1 cellular context compared by ENCODE assay signal in the genomic region with DNA sequence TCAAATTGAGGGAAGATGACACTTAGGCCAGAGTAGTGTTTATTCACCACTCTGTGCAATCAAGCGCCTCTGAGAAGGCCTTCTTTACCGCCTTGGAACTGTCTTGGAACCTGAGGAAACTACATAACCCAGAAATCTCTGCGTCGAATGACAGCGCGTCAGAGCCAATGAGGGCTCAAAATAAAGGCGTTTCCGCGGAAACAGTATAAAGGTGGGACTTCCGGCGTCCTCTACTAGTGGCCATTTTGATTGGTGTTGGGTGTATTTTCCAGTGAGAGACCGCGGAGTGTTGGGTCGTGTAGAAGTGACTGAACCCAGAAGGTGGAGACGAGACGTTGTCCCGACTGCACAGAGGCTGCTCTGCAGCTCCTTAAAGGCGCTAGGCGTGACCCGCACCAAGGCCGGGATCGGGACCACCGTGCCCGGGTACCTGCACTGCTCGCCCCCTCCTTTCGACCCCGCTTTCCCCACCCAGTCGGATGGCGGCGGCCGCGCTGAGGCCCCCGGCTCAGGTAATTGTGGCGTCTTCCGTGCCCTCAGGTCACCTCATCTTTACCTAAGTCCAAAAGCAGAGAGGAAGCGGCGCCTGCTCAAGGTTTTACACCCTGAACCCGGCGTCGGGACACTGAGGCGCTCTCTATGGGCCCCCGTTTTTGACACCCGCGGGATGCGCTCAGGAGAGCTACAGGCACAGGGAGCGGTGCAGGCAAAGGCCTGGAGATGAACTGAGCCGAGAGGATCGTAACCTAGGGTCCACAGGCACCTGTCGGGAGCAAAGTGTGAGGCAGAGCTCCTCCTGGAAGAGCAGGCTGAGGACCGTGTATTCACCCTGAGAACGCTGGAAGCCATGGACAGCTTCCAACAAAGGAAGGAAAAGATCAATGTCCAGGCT.
TF ChIP-seq lines count a peak whose summit lies in the region.

A gene (plus strand): TSS at position 236 of the 892 bp plus-strand sequence. CDS start 244 bp downstream, at position 480.

TF ChIP-seq in HepG2, 621 proteins besides CTCF, POLR2A, EP300 and RAD21 (continued from another document and continues in another):
- TF ChIP-seq, protein P1, sequence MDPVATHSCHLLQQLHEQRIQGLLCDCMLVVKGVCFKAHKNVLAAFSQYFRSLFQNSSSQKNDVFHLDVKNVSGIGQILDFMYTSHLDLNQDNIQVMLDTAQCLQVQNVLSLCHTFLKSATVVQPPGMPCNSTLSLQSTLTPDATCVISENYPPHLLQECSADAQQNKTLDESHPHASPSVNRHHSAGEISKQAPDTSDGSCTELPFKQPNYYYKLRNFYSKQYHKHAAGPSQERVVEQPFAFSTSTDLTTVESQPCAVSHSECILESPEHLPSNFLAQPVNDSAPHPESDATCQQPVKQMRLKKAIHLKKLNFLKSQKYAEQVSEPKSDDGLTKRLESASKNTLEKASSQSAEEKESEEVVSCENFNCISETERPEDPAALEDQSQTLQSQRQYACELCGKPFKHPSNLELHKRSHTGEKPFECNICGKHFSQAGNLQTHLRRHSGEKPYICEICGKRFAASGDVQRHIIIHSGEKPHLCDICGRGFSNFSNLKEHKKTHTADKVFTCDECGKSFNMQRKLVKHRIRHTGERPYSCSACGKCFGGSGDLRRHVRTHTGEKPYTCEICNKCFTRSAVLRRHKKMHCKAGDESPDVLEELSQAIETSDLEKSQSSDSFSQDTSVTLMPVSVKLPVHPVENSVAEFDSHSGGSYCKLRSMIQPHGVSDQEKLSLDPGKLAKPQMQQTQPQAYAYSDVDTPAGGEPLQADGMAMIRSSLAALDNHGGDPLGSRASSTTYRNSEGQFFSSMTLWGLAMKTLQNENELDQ (CRISPR knock-in tag; IDR thresholded peaks at IDR 0.05; ENCODE audit: borderline replicate concordance) = no peak
- TF ChIP-seq, protein P2, sequence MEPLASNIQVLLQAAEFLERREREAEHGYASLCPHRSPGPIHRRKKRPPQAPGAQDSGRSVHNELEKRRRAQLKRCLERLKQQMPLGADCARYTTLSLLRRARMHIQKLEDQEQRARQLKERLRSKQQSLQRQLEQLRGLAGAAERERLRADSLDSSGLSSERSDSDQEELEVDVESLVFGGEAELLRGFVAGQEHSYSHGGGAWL (CRISPR knock-in tag; IDR thresholded peaks at IDR 0.05) = peak; percentile 43; the same call in 1 of the 2 replicates
- TF ChIP-seq ZNF17 (CRISPR knock-in tag; IDR thresholded peaks at IDR 0.05) (no peak), ELF3 (CRISPR knock-in tag; IDR thresholded peaks at IDR 0.05) (peak; percentile 53; the same call in 1 of the 2 replicates), ISL2 (CRISPR knock-in tag; IDR thresholded peaks at IDR 0.05) (peak; percentile 40; the same call in 1 of the 2 replicates), TBX2 (CRISPR knock-in tag; IDR thresholded peaks at IDR 0.05; ENCODE audit: borderline replicate concordance) (peak; percentile 75), NFE2 (CRISPR knock-in tag; IDR thresholded peaks at IDR 0.05) (no peak), NR2C2 (CRISPR knock-in tag; IDR thresholded peaks at IDR 0.05; ENCODE audit: borderline replicate concordance) (0 out of 2 replicates have a peak, but pooled peaks have one; percentile 48), POLR2AphosphoS5 (IDR thresholded peaks at IDR 0.05; ENCODE audit: low read depth, low read length) (peak; percentile 93), ZNF136 (CRISPR knock-in tag; IDR thresholded peaks at IDR 0.05; ENCODE audit: low read depth) (0 out of 2 replicates have a peak, but pooled peaks have one; percentile 65), YEATS4 (CRISPR knock-in tag; IDR thresholded peaks at IDR 0.05; ENCODE audit: borderline replicate concordance) (peak; percentile 53; the same call in 1 of the 2 replicates), NFKB2 (CRISPR knock-in tag; IDR thresholded peaks at IDR 0.05; ENCODE audit: borderline replicate concordance) (peak; percentile 75; the same call in 1 of the 2 replicates), FOSL2 (CRISPR knock-in tag; IDR thresholded peaks at IDR 0.05) (no peak), CHCHD3 (CRISPR knock-in tag; IDR thresholded peaks at IDR 0.05) (no peak), PITX1 (CRISPR knock-in tag; IDR thresholded peaks at IDR 0.05) (peak; percentile 31; the same call in 1 of the 2 replicates), KDM5A (IDR thresholded peaks at IDR 0.05; ENCODE audit: borderline replicate concordance, low read length) (peak; percentile 48; the same call in 1 of the 2 replicates), SRY (CRISPR knock-in tag; IDR thresholded peaks at IDR 0.05) (peak; percentile 72; the same call in 1 of the 2 replicates), KLF12 (CRISPR knock-in tag; IDR thresholded peaks at IDR 0.05; ENCODE audit: borderline replicate concordance) (peak; percentile 63; the same call in 1 of the 2 replicates), MAZ (IDR thresholded peaks at IDR 0.05; ENCODE audit: borderline replicate concordance, low read depth, low read length) (no peak), MAZ (CRISPR knock-in tag; IDR thresholded peaks at IDR 0.05; ENCODE audit: low read depth) (0 out of 2 replicates have a peak, but pooled peaks have one; percentile 64), HOXA3 (CRISPR knock-in tag; IDR thresholded peaks at IDR 0.05) (peak; percentile 90), YY1 (IDR thresholded peaks at IDR 0.05; ENCODE audit: insufficient read depth, insufficient replicate concordance, low read depth, low read length) (peak; percentile 91), SALL1 (CRISPR knock-in tag; IDR thresholded peaks at IDR 0.05) (peak; percentile 47; the same call in 1 of the 2 replicates)
- TF ChIP-seq, protein P3, sequence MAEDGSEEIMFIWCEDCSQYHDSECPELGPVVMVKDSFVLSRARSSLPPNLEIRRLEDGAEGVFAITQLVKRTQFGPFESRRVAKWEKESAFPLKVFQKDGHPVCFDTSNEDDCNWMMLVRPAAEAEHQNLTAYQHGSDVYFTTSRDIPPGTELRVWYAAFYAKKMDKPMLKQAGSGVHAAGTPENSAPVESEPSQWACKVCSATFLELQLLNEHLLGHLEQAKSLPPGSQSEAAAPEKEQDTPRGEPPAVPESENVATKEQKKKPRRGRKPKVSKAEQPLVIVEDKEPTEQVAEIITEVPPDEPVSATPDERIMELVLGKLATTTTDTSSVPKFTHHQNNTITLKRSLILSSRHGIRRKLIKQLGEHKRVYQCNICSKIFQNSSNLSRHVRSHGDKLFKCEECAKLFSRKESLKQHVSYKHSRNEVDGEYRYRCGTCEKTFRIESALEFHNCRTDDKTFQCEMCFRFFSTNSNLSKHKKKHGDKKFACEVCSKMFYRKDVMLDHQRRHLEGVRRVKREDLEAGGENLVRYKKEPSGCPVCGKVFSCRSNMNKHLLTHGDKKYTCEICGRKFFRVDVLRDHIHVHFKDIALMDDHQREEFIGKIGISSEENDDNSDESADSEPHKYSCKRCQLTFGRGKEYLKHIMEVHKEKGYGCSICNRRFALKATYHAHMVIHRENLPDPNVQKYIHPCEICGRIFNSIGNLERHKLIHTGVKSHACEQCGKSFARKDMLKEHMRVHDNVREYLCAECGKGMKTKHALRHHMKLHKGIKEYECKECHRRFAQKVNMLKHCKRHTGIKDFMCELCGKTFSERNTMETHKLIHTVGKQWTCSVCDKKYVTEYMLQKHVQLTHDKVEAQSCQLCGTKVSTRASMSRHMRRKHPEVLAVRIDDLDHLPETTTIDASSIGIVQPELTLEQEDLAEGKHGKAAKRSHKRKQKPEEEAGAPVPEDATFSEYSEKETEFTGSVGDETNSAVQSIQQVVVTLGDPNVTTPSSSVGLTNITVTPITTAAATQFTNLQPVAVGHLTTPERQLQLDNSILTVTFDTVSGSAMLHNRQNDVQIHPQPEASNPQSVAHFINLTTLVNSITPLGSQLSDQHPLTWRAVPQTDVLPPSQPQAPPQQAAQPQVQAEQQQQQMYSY (CRISPR knock-in tag; IDR thresholded peaks at IDR 0.05) = peak; percentile 78; the same call in 1 of the 2 replicates
- TF ChIP-seq, protein P4, sequence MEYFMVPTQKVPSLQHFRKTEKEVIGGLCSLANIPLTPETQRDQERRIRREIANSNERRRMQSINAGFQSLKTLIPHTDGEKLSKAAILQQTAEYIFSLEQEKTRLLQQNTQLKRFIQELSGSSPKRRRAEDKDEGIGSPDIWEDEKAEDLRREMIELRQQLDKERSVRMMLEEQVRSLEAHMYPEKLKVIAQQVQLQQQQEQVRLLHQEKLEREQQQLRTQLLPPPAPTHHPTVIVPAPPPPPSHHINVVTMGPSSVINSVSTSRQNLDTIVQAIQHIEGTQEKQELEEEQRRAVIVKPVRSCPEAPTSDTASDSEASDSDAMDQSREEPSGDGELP (IDR thresholded peaks at IDR 0.05; ENCODE audit: borderline replicate concordance, low read depth) = no peak
- TF ChIP-seq, protein P5, sequence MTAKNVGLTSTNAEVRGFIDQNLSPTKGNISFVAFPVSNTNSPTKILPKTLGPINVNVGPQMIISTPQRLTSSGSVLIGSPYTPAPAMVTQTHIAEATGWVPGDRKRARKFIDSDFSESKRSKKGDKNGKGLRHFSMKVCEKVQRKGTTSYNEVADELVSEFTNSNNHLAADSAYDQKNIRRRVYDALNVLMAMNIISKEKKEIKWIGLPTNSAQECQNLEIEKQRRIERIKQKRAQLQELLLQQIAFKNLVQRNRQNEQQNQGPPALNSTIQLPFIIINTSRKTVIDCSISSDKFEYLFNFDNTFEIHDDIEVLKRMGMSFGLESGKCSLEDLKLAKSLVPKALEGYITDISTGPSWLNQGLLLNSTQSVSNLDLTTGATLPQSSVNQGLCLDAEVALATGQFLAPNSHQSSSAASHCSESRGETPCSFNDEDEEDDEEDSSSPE (CRISPR knock-in tag; IDR thresholded peaks at IDR 0.05) = peak; percentile 38; the same call in 1 of the 2 replicates
- TF ChIP-seq, protein P6, sequence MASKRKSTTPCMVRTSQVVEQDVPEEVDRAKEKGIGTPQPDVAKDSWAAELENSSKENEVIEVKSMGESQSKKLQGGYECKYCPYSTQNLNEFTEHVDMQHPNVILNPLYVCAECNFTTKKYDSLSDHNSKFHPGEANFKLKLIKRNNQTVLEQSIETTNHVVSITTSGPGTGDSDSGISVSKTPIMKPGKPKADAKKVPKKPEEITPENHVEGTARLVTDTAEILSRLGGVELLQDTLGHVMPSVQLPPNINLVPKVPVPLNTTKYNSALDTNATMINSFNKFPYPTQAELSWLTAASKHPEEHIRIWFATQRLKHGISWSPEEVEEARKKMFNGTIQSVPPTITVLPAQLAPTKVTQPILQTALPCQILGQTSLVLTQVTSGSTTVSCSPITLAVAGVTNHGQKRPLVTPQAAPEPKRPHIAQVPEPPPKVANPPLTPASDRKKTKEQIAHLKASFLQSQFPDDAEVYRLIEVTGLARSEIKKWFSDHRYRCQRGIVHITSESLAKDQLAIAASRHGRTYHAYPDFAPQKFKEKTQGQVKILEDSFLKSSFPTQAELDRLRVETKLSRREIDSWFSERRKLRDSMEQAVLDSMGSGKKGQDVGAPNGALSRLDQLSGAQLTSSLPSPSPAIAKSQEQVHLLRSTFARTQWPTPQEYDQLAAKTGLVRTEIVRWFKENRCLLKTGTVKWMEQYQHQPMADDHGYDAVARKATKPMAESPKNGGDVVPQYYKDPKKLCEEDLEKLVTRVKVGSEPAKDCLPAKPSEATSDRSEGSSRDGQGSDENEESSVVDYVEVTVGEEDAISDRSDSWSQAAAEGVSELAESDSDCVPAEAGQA (IDR thresholded peaks at IDR 0.05; ENCODE audit: low read depth) = peak; percentile 89
- TF ChIP-seq, protein P6 (CRISPR knock-in tag; IDR thresholded peaks at IDR 0.05; ENCODE audit: borderline replicate concordance) = peak; percentile 51; the same call in 1 of the 2 replicates
- TF ChIP-seq, protein P7, sequence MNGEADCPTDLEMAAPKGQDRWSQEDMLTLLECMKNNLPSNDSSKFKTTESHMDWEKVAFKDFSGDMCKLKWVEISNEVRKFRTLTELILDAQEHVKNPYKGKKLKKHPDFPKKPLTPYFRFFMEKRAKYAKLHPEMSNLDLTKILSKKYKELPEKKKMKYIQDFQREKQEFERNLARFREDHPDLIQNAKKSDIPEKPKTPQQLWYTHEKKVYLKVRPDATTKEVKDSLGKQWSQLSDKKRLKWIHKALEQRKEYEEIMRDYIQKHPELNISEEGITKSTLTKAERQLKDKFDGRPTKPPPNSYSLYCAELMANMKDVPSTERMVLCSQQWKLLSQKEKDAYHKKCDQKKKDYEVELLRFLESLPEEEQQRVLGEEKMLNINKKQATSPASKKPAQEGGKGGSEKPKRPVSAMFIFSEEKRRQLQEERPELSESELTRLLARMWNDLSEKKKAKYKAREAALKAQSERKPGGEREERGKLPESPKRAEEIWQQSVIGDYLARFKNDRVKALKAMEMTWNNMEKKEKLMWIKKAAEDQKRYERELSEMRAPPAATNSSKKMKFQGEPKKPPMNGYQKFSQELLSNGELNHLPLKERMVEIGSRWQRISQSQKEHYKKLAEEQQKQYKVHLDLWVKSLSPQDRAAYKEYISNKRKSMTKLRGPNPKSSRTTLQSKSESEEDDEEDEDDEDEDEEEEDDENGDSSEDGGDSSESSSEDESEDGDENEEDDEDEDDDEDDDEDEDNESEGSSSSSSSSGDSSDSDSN (CRISPR knock-in tag; IDR thresholded peaks at IDR 0.05) = peak; percentile 58
- TF ChIP-seq, protein P8, sequence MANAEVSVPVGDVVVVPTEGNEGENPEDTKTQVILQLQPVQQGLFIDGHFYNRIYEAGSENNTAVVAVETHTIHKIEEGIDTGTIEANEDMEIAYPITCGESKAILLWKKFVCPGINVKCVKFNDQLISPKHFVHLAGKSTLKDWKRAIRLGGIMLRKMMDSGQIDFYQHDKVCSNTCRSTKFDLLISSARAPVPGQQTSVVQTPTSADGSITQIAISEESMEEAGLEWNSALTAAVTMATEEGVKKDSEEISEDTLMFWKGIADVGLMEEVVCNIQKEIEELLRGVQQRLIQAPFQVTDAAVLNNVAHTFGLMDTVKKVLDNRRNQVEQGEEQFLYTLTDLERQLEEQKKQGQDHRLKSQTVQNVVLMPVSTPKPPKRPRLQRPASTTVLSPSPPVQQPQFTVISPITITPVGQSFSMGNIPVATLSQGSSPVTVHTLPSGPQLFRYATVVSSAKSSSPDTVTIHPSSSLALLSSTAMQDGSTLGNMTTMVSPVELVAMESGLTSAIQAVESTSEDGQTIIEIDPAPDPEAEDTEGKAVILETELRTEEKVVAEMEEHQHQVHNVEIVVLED (CRISPR knock-in tag; IDR thresholded peaks at IDR 0.05; ENCODE audit: borderline replicate concordance) = peak; percentile 73
